In genomic region chr1:106785136-106785535, GRCh38 we compare ENCODE assay signal across 13 cellular contexts.
DNase-seq lines count a peak whose midpoint lies in the region; TF ChIP-seq lines count a peak whose summit lies in the region.
"Had no signal": no experiment of that assay in that cellular context is flagged by ENCODE, and none has a peak within 500 bp of the region (broad histone marks: within the 10 kb centered on the region; RNA-seq: fewer than 3 reads in every experiment).

No MANE protein-coding gene starts in this region.

- H3K9me3 ChIP-seq in MG63, result no peaks in the 10 kb centered on the region; the same call in 1 of the 2 replicates
- H3K9me3 ChIP-seq: BE2C had no signal

- no peak for TF ChIP-seq CTCF in astrocyte of the cerebellum (IDR thresholded peaks at IDR 0.05; ENCODE audit: low read depth, low read length, missing control alignments)

- H3K36me3 ChIP-seq in MG63, result no peaks in the 10 kb centered on the region
- H3K36me3 ChIP-seq: BE2C had no signal

- in situ Hi-C loops in astrocyte of the cerebellum (cut with HindIII; ENCODE audit: low sequenced_read_pairs), result no loop called here

- DNase-seq in COR-L47 (lab: John Stamatoyannopoulos, UW), result peak; percentile 14
- DNase-seq in MG63, result peak; percentile 8
- peak; percentile 66 for DNase-seq in astrocyte of the cerebellum (ENCODE audit: low read depth)
- DNase-seq in fibroblast of peridontal ligament (ENCODE audit: extremely low read depth), result peak; percentile 40
- no peak for DNase-seq in kidney tubule cell (ENCODE audit: low spot score)
- DNase-seq in NCI-H748 treated with DMSO at 0.1 percent for 48 hours (lab: John Stamatoyannopoulos, UW), result no peak
- no peak for DNase-seq in HuH-7.5 (ENCODE audit: low spot score)
- DNase-seq: BE2C; CD4-positive, alpha-beta memory T cell; DND-41; GDM1; HCEC 1CT; HFFc6 had no signal

- H3K27me3 ChIP-seq in MG63, result no peaks in the 10 kb centered on the region
- H3K27me3 ChIP-seq: BE2C had no signal

- H3K4me3 ChIP-seq in MG63 (no peak overlapping the region), astrocyte of the cerebellum (ENCODE audit: low read depth, low read length) (no peak overlapping the region)

Comparison
In these comparisons a context has a peak if more than half of its experiments do, and no peak if none do; other contexts are left out.
1. DNase-seq: peak in COR-L47 (single experiment), MG63 (single experiment), astrocyte of the cerebellum (single experiment) and fibroblast of peridontal ligament (single experiment); none in kidney tubule cell (single experiment), NCI-H748 treated with DMSO at 0.1 percent for 48 hours (single experiment) and HuH-7.5 (single experiment).